21 cellular contexts compared by ENCODE assay signal in genomic region chr10:35540296-35541164, GRCh38.
DNase-seq lines count a peak whose midpoint lies in the region; ATAC-seq and TF ChIP-seq lines count a peak whose summit lies in the region.
"Had no signal": no experiment of that assay in that cellular context is flagged by ENCODE, and none has a peak within 500 bp of the region (broad histone marks: within the 10 kb centered on the region; RNA-seq: fewer than 3 reads in every experiment).

No MANE protein-coding gene starts in this region.

- H3K4me1 ChIP-seq in HEK293 (ENCODE audit: control insufficient read depth, insufficient read depth, low read length) (no peaks in the 10 kb centered on the region), mesenchymal stem cell (ENCODE audit: control insufficient read depth, insufficient read depth, low read depth, low read length) (peaks cover 10% of the 10 kb centered on the region), A673 (ENCODE audit: insufficient read depth, low read length, poor library complexity, severe bottlenecking) (no peaks in the 10 kb centered on the region)
- H3K4me1 ChIP-seq: Peyer's patch, sigmoid colon, vagina had no signal

- no peak overlapping the region for H4K8ac ChIP-seq in mesenchymal stem cell (ENCODE audit: low read length)

- peak overlapping the region; percentile 84 for H3K27ac Mint-ChIP-seq in activated CD8-positive, alpha-beta T cell treated with anti-CD3 and anti-CD28 coated beads for 36 hours
- no peak overlapping the region for H3K27ac Mint-ChIP-seq in activated CD8-positive, alpha-beta T cell treated with anti-CD3 and anti-CD28 coated beads, Interleukin-2, amount 10 ng/mL, durations not matched to agents 7 days and 5 days
- peak overlapping the region; percentile 85 for H3K27ac Mint-ChIP-seq in activated naive CD8-positive, alpha-beta T cell treated with anti-CD3 and anti-CD28 coated beads for 36 hours
- H3K27ac Mint-ChIP-seq: nephron had no signal

- H3K4me3 ChIP-seq in HEK293 (ENCODE audit: low read depth, low read length) (no peak overlapping the region), mesenchymal stem cell (ENCODE audit: insufficient read depth in 1 of 2, low read depth in 1 of 2, low read length in 2 of 2) (no peak overlapping the region), A673 (ENCODE audit: low read depth, low read length, poor library complexity, severe bottlenecking) (no peak overlapping the region)
- H3K4me3 ChIP-seq: Peyer's patch, sigmoid colon, testis, vagina had no signal

- 94% methylated on average over 6 of the region's 7 CpGs for WGBS in mesenchymal stem cell

- H3K36me3 Mint-ChIP-seq in activated CD8-positive, alpha-beta T cell treated with anti-CD3 and anti-CD28 coated beads for 36 hours (ENCODE audit: low read depth), result peaks cover 60% of the 10 kb centered on the region
- H3K36me3 Mint-ChIP-seq in activated CD8-positive, alpha-beta T cell treated with anti-CD3 and anti-CD28 coated beads, Interleukin-2, amount 10 ng/mL, durations not matched to agents 7 days and 5 days (ENCODE audit: low read depth), result peaks cover 47% of the 10 kb centered on the region
- peaks cover 55% of the 10 kb centered on the region for H3K36me3 Mint-ChIP-seq in activated naive CD8-positive, alpha-beta T cell treated with anti-CD3 and anti-CD28 coated beads for 36 hours

- no peak overlapping the region for H3K4me2 ChIP-seq in mesenchymal stem cell (ENCODE audit: low read length, poor library complexity, severe bottlenecking)

- H3K27ac ChIP-seq in HEK293 (ENCODE audit: extremely low read depth, low read depth, low read length) (no peak overlapping the region), mesenchymal stem cell (ENCODE audit: low read length, poor library complexity, severe bottlenecking) (no peak overlapping the region), A673 (ENCODE audit: low read depth, low read length, poor library complexity, severe bottlenecking) (no peak overlapping the region)
- H3K27ac ChIP-seq: C4-2B, Peyer's patch, sigmoid colon, testis, vagina had no signal

- H3K18ac ChIP-seq in mesenchymal stem cell (ENCODE audit: low read depth in 1 of 2, low read length in 2 of 2), result no peak overlapping the region

- peaks cover 23% of the 10 kb centered on the region for H3K79me1 ChIP-seq in mesenchymal stem cell (replicated peaks; ENCODE audit: low read length, poor library complexity, severe bottlenecking)

- peak overlapping the region; percentile 8 for H3K9ac ChIP-seq in mesenchymal stem cell (ENCODE audit: low read length)

- no peak overlapping the region for H3K23ac ChIP-seq in mesenchymal stem cell (ENCODE audit: low read length in 2 of 2)

- H3K9me3 Mint-ChIP-seq in activated CD8-positive, alpha-beta T cell treated with anti-CD3 and anti-CD28 coated beads for 36 hours, result peaks cover 15% of the 10 kb centered on the region
- H3K9me3 Mint-ChIP-seq in activated CD8-positive, alpha-beta T cell treated with anti-CD3 and anti-CD28 coated beads, Interleukin-2, amount 10 ng/mL, durations not matched to agents 7 days and 5 days (ENCODE audit: insufficient read depth), result peaks cover 8% of the 10 kb centered on the region
- H3K9me3 Mint-ChIP-seq in activated naive CD8-positive, alpha-beta T cell treated with anti-CD3 and anti-CD28 coated beads for 36 hours, result peaks cover 9% of the 10 kb centered on the region

- no peak overlapping the region for H3K14ac ChIP-seq in mesenchymal stem cell (ENCODE audit: low read length in 2 of 2)

- TF ChIP-seq CTCF in activated CD8-positive, alpha-beta T cell treated with anti-CD3 and anti-CD28 coated beads for 36 hours (IDR thresholded peaks at IDR 0.05), result no peak
- TF ChIP-seq CTCF in HEK293 (tag by site-specific recombination; IDR thresholded peaks at IDR 0.05) (no peak), A673 (conservative IDR thresholded peaks at IDR 0.05; ENCODE audit: low read depth, low read length) (no peak)

- intact Hi-C loops in activated CD8-positive, alpha-beta T cell treated with anti-CD3 and anti-CD28 coated beads for 36 hours (cut with micrococcal nuclease), result no loop called here
- intact Hi-C loops in A673 (cut with micrococcal nuclease; ENCODE audit: unreplicated experiment), result no loop called here

- no peak for ATAC-seq in activated CD8-positive, alpha-beta T cell treated with anti-CD3 and anti-CD28 coated beads for 36 hours
- no peak for ATAC-seq in activated CD8-positive, alpha-beta T cell treated with anti-CD3 and anti-CD28 coated beads, Interleukin-2, amount 10 ng/mL, durations not matched to agents 7 days and 5 days
- ATAC-seq in HG03520 (IDR thresholded peaks at IDR 0.05; ENCODE audit: unreplicated experiment), result no peak
- ATAC-seq: esophagus mucosa, left cardiac atrium had no signal

- H3K27me3 ChIP-seq in mesenchymal stem cell (ENCODE audit: control insufficient read depth in 1 of 2, insufficient read depth in 1 of 2, low read length in 2 of 2) (no peaks in the 10 kb centered on the region), A673 (replicated peaks; ENCODE audit: insufficient read depth, low read depth, low read length, poor library complexity) (no peaks in the 10 kb centered on the region)
- H3K27me3 ChIP-seq: Peyer's patch, sigmoid colon, testis, vagina had no signal

- peaks cover 25% of the 10 kb centered on the region for H3K4me1 Mint-ChIP-seq in activated CD8-positive, alpha-beta T cell treated with anti-CD3 and anti-CD28 coated beads for 36 hours (ENCODE audit: low read depth)
- peaks cover 16% of the 10 kb centered on the region for H3K4me1 Mint-ChIP-seq in activated CD8-positive, alpha-beta T cell treated with anti-CD3 and anti-CD28 coated beads, Interleukin-2, amount 10 ng/mL, durations not matched to agents 7 days and 5 days (ENCODE audit: low read depth)
- peaks cover 20% of the 10 kb centered on the region for H3K4me1 Mint-ChIP-seq in activated naive CD8-positive, alpha-beta T cell treated with anti-CD3 and anti-CD28 coated beads for 36 hours

- H2BK5ac ChIP-seq in mesenchymal stem cell (ENCODE audit: low read depth, low read length, poor library complexity, severe bottlenecking), result no peak overlapping the region

- no peak overlapping the region for H2BK12ac ChIP-seq in mesenchymal stem cell (ENCODE audit: low read length in 2 of 2)

- no peak overlapping the region for H2BK120ac ChIP-seq in mesenchymal stem cell (ENCODE audit: low read depth, low read length)

- POLR2A ChIA-PET in activated CD8-positive, alpha-beta T cell treated with anti-CD3 and anti-CD28 coated beads for 36 hours (lab: Charles Lee), result no interaction called here
- POLR2A ChIA-PET in activated CD8-positive, alpha-beta T cell treated with anti-CD3 and anti-CD28 coated beads, Interleukin-2, amount 10 ng/mL, durations not matched to agents 7 days and 5 days (lab: Charles Lee), result no interaction called here
- POLR2A ChIA-PET in HEK293 (lab: Yijun Ruan, JAX), result no interaction called here
- POLR2A ChIA-PET in A673 (lab: Charles Lee; ENCODE audit: low non-redundant PET), result no interaction called here

- no TSS peak for BruUV-seq in A673 (replicated peaks; lab: Mats Ljungman, UMichigan)

- H2AFZ ChIP-seq in mesenchymal stem cell (ENCODE audit: low read depth, low read length), result no peak overlapping the region

- no peak overlapping the region for H3K4ac ChIP-seq in mesenchymal stem cell (ENCODE audit: low read depth in 1 of 2, low read length in 2 of 2)

- H3K9me3 ChIP-seq in HEK293 (ENCODE audit: control insufficient read depth, insufficient read depth, low read depth, low read length), result no peaks in the 10 kb centered on the region
- no peaks in the 10 kb centered on the region for H3K9me3 ChIP-seq in mesenchymal stem cell (ENCODE audit: control insufficient read depth, low read length)
- peaks cover 4% of the 10 kb centered on the region for H3K9me3 ChIP-seq in A673 (ENCODE audit: low read depth, low read length, poor library complexity, severe bottlenecking)
- H3K9me3 ChIP-seq: Peyer's patch, sigmoid colon, testis, vagina had no signal

- no peak for DNase-seq in activated CD8-positive, alpha-beta T cell treated with anti-CD3 and anti-CD28 coated beads for 36 hours
- DNase-seq in activated CD8-positive, alpha-beta T cell treated with anti-CD3 and anti-CD28 coated beads, Interleukin-2, amount 10 ng/mL, durations not matched to agents 7 days and 5 days, result no peak
- no peak for DNase-seq in activated naive CD8-positive, alpha-beta T cell treated with anti-CD3 and anti-CD28 coated beads for 36 hours
- DNase-seq in mesenchymal stem cell (no peak), NK-92 (lab: John Stamatoyannopoulos, UW; ENCODE audit: unreplicated experiment) (no peak), A673 (ENCODE audit: low spot score) (no peak)
- DNase-seq: activated naive CD4-positive, alpha-beta T cell; cerebellar nuclear complex; DMS 273 treated with DMSO at 0.1 percent for 48 hours; effector CD8-positive, alpha-beta T cell; left cardiac atrium; NCI-H2029 treated with DMSO at 0.1 percent for 48 hours; Peyer's patch; sigmoid colon; testis had no signal

- H3K4me3 Mint-ChIP-seq in activated CD8-positive, alpha-beta T cell treated with anti-CD3 and anti-CD28 coated beads for 36 hours, result no peak overlapping the region
- no peak overlapping the region for H3K4me3 Mint-ChIP-seq in activated CD8-positive, alpha-beta T cell treated with anti-CD3 and anti-CD28 coated beads, Interleukin-2, amount 10 ng/mL, durations not matched to agents 7 days and 5 days
- no peak overlapping the region for H3K4me3 Mint-ChIP-seq in activated naive CD8-positive, alpha-beta T cell treated with anti-CD3 and anti-CD28 coated beads for 36 hours
- H3K4me3 Mint-ChIP-seq: nephron had no signal

- H4K91ac ChIP-seq in mesenchymal stem cell (ENCODE audit: low read length), result no peak overlapping the region

- H2BK15ac ChIP-seq in mesenchymal stem cell (ENCODE audit: low read depth, poor library complexity, severe bottlenecking), result no peak overlapping the region

- no peak overlapping the region for H2AK5ac ChIP-seq in mesenchymal stem cell (ENCODE audit: low read length, severe bottlenecking)

- no peaks in the 10 kb centered on the region for H3K27me3 Mint-ChIP-seq in activated CD8-positive, alpha-beta T cell treated with anti-CD3 and anti-CD28 coated beads for 36 hours
- no peaks in the 10 kb centered on the region for H3K27me3 Mint-ChIP-seq in activated CD8-positive, alpha-beta T cell treated with anti-CD3 and anti-CD28 coated beads, Interleukin-2, amount 10 ng/mL, durations not matched to agents 7 days and 5 days (ENCODE audit: low read depth)
- H3K27me3 Mint-ChIP-seq in activated naive CD8-positive, alpha-beta T cell treated with anti-CD3 and anti-CD28 coated beads for 36 hours, result no peaks in the 10 kb centered on the region

- CTCF ChIA-PET in activated CD8-positive, alpha-beta T cell treated with anti-CD3 and anti-CD28 coated beads for 36 hours (lab: Charles Lee), result no interaction called here
- CTCF ChIA-PET in activated CD8-positive, alpha-beta T cell treated with anti-CD3 and anti-CD28 coated beads, Interleukin-2, amount 10 ng/mL, durations not matched to agents 7 days and 5 days (lab: Charles Lee), result no interaction called here
- CTCF ChIA-PET in HEK293 (lab: Yijun Ruan, JAX) (interaction anchor here (0.6 kb wide), 1 partner anchor 96 kb away, joined by 3 read pairs; no protein-coding TSS in a partner anchor), A673 (lab: Charles Lee) (no interaction called here)

- H3K36me3 ChIP-seq in HEK293 (ENCODE audit: control insufficient read depth in 2 of 2, insufficient read depth in 1 of 2, low read length in 2 of 2) (peaks cover 0 to 10% of the 10 kb centered on the region in 2 experiments; a peak in 1 of 3 replicates), mesenchymal stem cell (ENCODE audit: control insufficient read depth in 1 of 2, insufficient read depth in 2 of 2, low read depth in 1 of 2, low read length in 2 of 2) (peaks cover 10 to 48% of the 10 kb centered on the region in 2 experiments), A673 (ENCODE audit: insufficient read depth, low read length, poor library complexity, severe bottlenecking) (peaks cover 8% of the 10 kb centered on the region)
